Comparison of ENCODE assay signal across 13 cellular contexts in genomic region chr13:89227356-89227755, GRCh38.
"Had no signal": no experiment of that assay in that cellular context is flagged by ENCODE, and none has a peak within 500 bp of the region (broad histone marks: within the 10 kb centered on the region; RNA-seq: fewer than 3 reads in every experiment).

No MANE protein-coding gene starts in this region.

- ATAC-seq: activated naive CD4-positive, alpha-beta T cell treated with anti-CD3 and anti-CD28 coated beads, Interleukin-2, amount 50 U/mL, for 72 hours; activated T-cell treated with anti-CD3 and anti-CD28 coated beads, Interleukin-2, amount 50 U/mL, for 72 hours; stimulated activated naive B cell treated with anti-CD40 and anti-IgM and Interleukin-4, amounts not matched to agents 10 μg/mL and 1 μg/mL and 100 μg/mL, for 72 hours had no signal

- H3K36me3 ChIP-seq: thyroid gland had no signal

- DNase-seq: activated CD4-positive, alpha-beta T cell treated with anti-CD3 and anti-CD28 coated beads, Interleukin-2, amount 10 ng/mL, durations not matched to agents 7 days and 5 days; activated CD8-positive, alpha-beta memory T cell treated with anti-CD3 and anti-CD28 coated beads, Interleukin-2, amount 50 U/mL, for 48 hours; activated gamma-delta T cell; activated T-cell treated with anti-CD3 and anti-CD28 coated beads, Interleukin-2, amount 50 U/mL, for 72 hours; amniotic stem cell; effector CD8-positive, alpha-beta T cell; islet precursor cell; retina; stimulated activated CD4-positive, alpha-beta T cell treated with anti-CD3 and anti-CD28 coated beads, Interleukin-2, amount 100 ng/mL, for 48 hours; stimulated activated naive B cell treated with anti-CD40 and anti-IgM and Interleukin-4, amounts not matched to agents 10 μg/mL and 1 μg/mL and 100 μg/mL, for 72 hours; thyroid gland had no signal

- H3K27ac ChIP-seq: thyroid gland had no signal

- H3K4me1 ChIP-seq: thyroid gland had no signal

- H3K4me3 ChIP-seq: lung, thyroid gland had no signal

- H3K9me3 ChIP-seq: thyroid gland had no signal

- H3K27me3 ChIP-seq: thyroid gland had no signal
